In genomic region chr21:32727478-32727727, GRCh38 we compare ENCODE assay signal across 8 cellular contexts. TPM values are rescaled to one million over a fixed set of nuclear protein-coding genes. Genes with fewer than 3 reads are reported as not detected.
DNase-seq lines count a peak whose midpoint lies in the region; ATAC-seq, FAIRE-seq and TF ChIP-seq lines count a peak whose summit lies in the region.

No MANE protein-coding gene starts in this region.

- H3K36me3 ChIP-seq in astrocyte (ENCODE audit: insufficient read depth, low read length) (no peaks in the 10 kb centered on the region), lower lobe of right lung (peaks cover 16% of the 10 kb centered on the region)

- H3K9ac ChIP-seq in astrocyte (ENCODE audit: low read length), result peak overlapping the region; percentile 87

- H4K20me1 ChIP-seq in astrocyte (ENCODE audit: insufficient read depth, low read length), result no peaks in the 10 kb centered on the region

- H3K27me3 ChIP-seq in astrocyte (ENCODE audit: insufficient read depth, low read length) (no peaks in the 10 kb centered on the region), lower lobe of right lung (ENCODE audit: low read depth) (no peaks in the 10 kb centered on the region)

- peak overlapping the region; percentile 85 for H3K4me3 ChIP-seq in astrocyte (ENCODE audit: insufficient read depth, low read depth, low read length)
- H3K4me3 ChIP-seq in lower lobe of right lung, result peak overlapping the region; percentile 96

- peak overlapping the region; percentile 94 for H2AFZ ChIP-seq in astrocyte (ENCODE audit: low read depth, low read length)

- TF ChIP-seq CTCF in astrocyte (IDR thresholded peaks at IDR 0.05; ENCODE audit: insufficient read depth, low read depth, low read length) (no peak), lower lobe of right lung (IDR thresholded peaks at IDR 0.05) (no peak)

- H3K4me3 Mint-ChIP-seq in astrocyte (ENCODE audit: unreplicated experiment), result peak overlapping the region; percentile 96

- H3K79me2 ChIP-seq in astrocyte (ENCODE audit: insufficient read depth, low read length), result peaks cover 22% of the 10 kb centered on the region

- H3K36me3 Mint-ChIP-seq in astrocyte (ENCODE audit: low read depth, unreplicated experiment), result peaks cover 4% of the 10 kb centered on the region

- ATAC-seq in HG03354 (IDR thresholded peaks at IDR 0.05; ENCODE audit: poor library complexity, severe bottlenecking, unreplicated experiment), result peak; percentile 21
- no peak for ATAC-seq in lower lobe of right lung

- no peaks in the 10 kb centered on the region for H3K9me3 ChIP-seq in astrocyte (ENCODE audit: insufficient read depth, low read depth, low read length)
- H3K9me3 ChIP-seq in lower lobe of right lung, result no peaks in the 10 kb centered on the region

- no peaks in the 10 kb centered on the region for H3K9me3 Mint-ChIP-seq in astrocyte (ENCODE audit: unreplicated experiment)

- peak overlapping the region; percentile 92 for H3K4me2 ChIP-seq in astrocyte (ENCODE audit: low read length)

- no peak overlapping the region for H3K27ac Mint-ChIP-seq in astrocyte (ENCODE audit: unreplicated experiment)

- H3K4me1 ChIP-seq in astrocyte (ENCODE audit: insufficient read depth, low read length), result peaks cover 4% of the 10 kb centered on the region
- H3K4me1 ChIP-seq in lower lobe of right lung, result peaks cover 26% of the 10 kb centered on the region

- H3K4me1 Mint-ChIP-seq in astrocyte (ENCODE audit: low read depth, unreplicated experiment), result peaks cover 6% of the 10 kb centered on the region

- no peak for FAIRE-seq in astrocyte (lab: Jason Lieb, UNC)

- H3K27ac ChIP-seq in astrocyte (ENCODE audit: low read depth, low read length) (peak overlapping the region; percentile 84), lower lobe of right lung (peak overlapping the region; percentile 96)

- DNase-seq in activated T-cell treated with anti-CD3 and anti-CD28 coated beads for 1 hour (ENCODE audit: low read depth) (peak; percentile 11), astrocyte (ENCODE audit: low read depth) (no peak), lower lobe of right lung (no peak), ureter (ENCODE audit: low spot score) (peak; percentile 45), ecto neural progenitor cell (ENCODE audit: low spot score) (no peak), germinal center (ENCODE audit: low spot score) (no peak)
- no peak for DNase-seq in activated T-cell treated with anti-CD3 and anti-CD28 coated beads, Interleukin-2, amount 50 U/mL, for 48 hours

- no peaks in the 10 kb centered on the region for H3K27me3 Mint-ChIP-seq in astrocyte (ENCODE audit: low read depth, unreplicated experiment)

- intact Hi-C loops in lower lobe of right lung (cut with DNase I), result no loop called here

RNA-seq across cellular contexts. Expression of gene SYNJ1, which starts 0.4 kb away (rescaled TPM):
- total RNA-seq in astrocyte, result 11.9 and 12.9 TPM in 2 replicates
- 23.1 TPM for total RNA-seq in lower lobe of right lung
- 19.1 TPM for total RNA-seq in ureter

RNA-seq across cellular contexts. Expression of gene PAXBP1, which starts 44.2 kb away (rescaled TPM):
- total RNA-seq in astrocyte (20.5 and 25.8 TPM in 2 replicates), lower lobe of right lung (36.5 TPM), ureter (55.2 TPM)

Comparison
In these comparisons a context has a peak if more than half of its experiments do, and no peak if none do; other contexts are left out.
1. DNase-seq: peak in activated T-cell treated with anti-CD3 and anti-CD28 coated beads for 1 hour (single experiment) and ureter (single experiment); none in activated T-cell treated with anti-CD3 and anti-CD28 coated beads, Interleukin-2, amount 50 U/mL, for 48 hours (0 of 2), astrocyte (single experiment), lower lobe of right lung (single experiment), ecto neural progenitor cell (single experiment) and germinal center (single experiment).